In the genomic region with DNA sequence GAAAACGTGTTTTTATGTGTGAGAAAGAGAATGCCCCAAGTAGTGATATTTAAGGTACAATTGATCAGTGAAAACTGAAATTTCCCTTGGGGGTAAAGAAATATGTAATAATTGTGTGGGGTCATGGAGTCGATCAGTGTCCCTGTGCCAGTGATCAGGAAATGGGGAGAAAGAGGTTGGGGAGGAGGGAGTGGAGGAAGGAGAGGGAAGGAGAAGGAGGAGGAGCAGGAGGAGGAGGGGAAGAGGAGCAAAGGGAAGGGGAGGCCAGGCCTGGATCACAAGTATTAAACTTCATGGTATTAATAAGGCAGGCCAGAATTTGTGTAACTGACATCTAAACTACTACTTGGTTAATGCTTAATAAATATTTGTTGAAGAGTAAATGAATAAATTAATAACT, we compare ENCODE assay signal across 29 cellular contexts. TPM values are rescaled to one million over a fixed set of nuclear protein-coding genes. Genes with fewer than 3 reads are reported as not detected.
"Had no signal": no experiment of that assay in that cellular context is flagged by ENCODE, and none has a peak within 500 bp of the region (broad histone marks: within the 10 kb centered on the region; RNA-seq: fewer than 3 reads in every experiment).

No MANE protein-coding gene starts in this region.

- DNase-seq: activated CD4-positive, alpha-beta memory T cell treated with anti-CD3 and anti-CD28 coated beads for 36 hours; activated CD4-positive, alpha-beta T cell treated with anti-CD3 and anti-CD28 coated beads for 48 hours; activated CD8-positive, alpha-beta memory T cell treated with anti-CD3 and anti-CD28 coated beads, Interleukin-2, amount 50 U/mL, for 4 hours; activated gamma-delta T cell; activated naive CD4-positive, alpha-beta T cell treated with anti-CD3 and anti-CD28 coated beads, Interleukin-2, amount 50 U/mL, for 16 hours; activated T-cell treated with anti-CD3 and anti-CD28 coated beads, Interleukin-2, amount 50 U/mL, for 1 hour; amniotic stem cell; central memory CD4-positive, alpha-beta T cell; head of caudate nucleus; hypothalamus; immature natural killer cell; kidney; lower lobe of right lung; mesendoderm; stimulated activated CD4-positive, alpha-beta T cell treated with anti-CD3 and anti-CD28 coated beads, Interleukin-1b, Interleukin-23, amount 100 ng/mL, for 48 hours; stimulated activated CD4-positive, alpha-beta T cell treated with anti-CD3 and anti-CD28 coated beads, Interleukin-4, amount 100 ng/mL, for 4 hours; stimulated activated CD8-positive, alpha-beta memory T cell treated with anti-CD3 and anti-CD28 coated beads, Interleukin-4, amount 100 ng/mL, for 48 hours; stimulated activated naive CD8-positive, alpha-beta T cell treated with anti-CD3 and anti-CD28 coated beads, Interleukin-15, amount 100 ng/mL, for 72 hours; T-helper 1 cell; tibial artery; upper lobe of right lung had no signal

- H3K9me3 ChIP-seq: breast epithelium, lower lobe of right lung, tibial artery, upper lobe of right lung had no signal

- H3K4me3 Mint-ChIP-seq: activated CD4-positive, alpha-beta memory T cell treated with anti-CD3 and anti-CD28 coated beads for 36 hours; activated T-helper 1 cell treated with anti-CD3 and anti-CD28 coated beads, Interleukin-12 subunit alpha, Interleukin-12 subunit beta, Interleukin-2, Interleukin-4 antibody, amounts not matched to agents 30 ng/mL and 10 ng/mL and 1 ng/mL, durations not matched to agents 14 hours and 24 hours and 36 hours; immature natural killer cell; nephron; stimulated activated memory B cell treated with anti-CD40 and anti-IgM and Interleukin-4, amounts not matched to agents 10 μg/mL and 1 μg/mL and 100 μg/mL, for 72 hours; stimulated activated naive CD8-positive, alpha-beta T cell treated with anti-CD3 and anti-CD28 coated beads, Interleukin-15, amount 100 ng/mL, for 72 hours; T-helper 2 cell treated with Interferon-gamma antibody and Interleukin-4, amounts not matched to agents 5 μg/mL and 100 μg/mL, for 36 hours had no signal

- ATAC-seq: activated CD4-positive, CD25-positive, alpha-beta regulatory T cell treated with anti-CD3 and anti-CD28 coated beads, Interleukin-2, amount 50 U/mL, for 24 hours; lower lobe of right lung; stimulated activated memory B cell treated with anti-CD40 and anti-IgM and Interleukin-4, amounts not matched to agents 10 μg/mL and 1 μg/mL and 100 μg/mL, for 72 hours; stimulated activated naive CD8-positive, alpha-beta T cell treated with anti-CD3 and anti-CD28 coated beads, Interleukin-15, amount 100 ng/mL, for 72 hours; upper lobe of right lung had no signal

- H3K36me3 ChIP-seq: breast epithelium, lower lobe of right lung, tibial artery, upper lobe of right lung had no signal

- H3K4me1 Mint-ChIP-seq: immature natural killer cell; stimulated activated memory B cell treated with anti-CD40 and anti-IgM and Interleukin-4, amounts not matched to agents 10 μg/mL and 1 μg/mL and 100 μg/mL, for 72 hours; stimulated activated naive CD8-positive, alpha-beta T cell treated with anti-CD3 and anti-CD28 coated beads, Interleukin-15, amount 100 ng/mL, for 72 hours had no signal

- H3K4me2 ChIP-seq: smooth muscle cell had no signal

- H3K4me1 ChIP-seq: breast epithelium had no signal

- H3K36me3 Mint-ChIP-seq: activated CD4-positive, alpha-beta memory T cell treated with anti-CD3 and anti-CD28 coated beads for 36 hours; stimulated activated memory B cell treated with anti-CD40 and anti-IgM and Interleukin-4, amounts not matched to agents 10 μg/mL and 1 μg/mL and 100 μg/mL, for 72 hours had no signal

- H3K27me3 ChIP-seq: breast epithelium, tibial artery, upper lobe of right lung had no signal

- H3K9me3 Mint-ChIP-seq: activated CD4-positive, alpha-beta memory T cell treated with anti-CD3 and anti-CD28 coated beads for 36 hours; activated T-helper 1 cell treated with anti-CD3 and anti-CD28 coated beads, Interleukin-12 subunit alpha, Interleukin-12 subunit beta, Interleukin-2, Interleukin-4 antibody, amounts not matched to agents 30 ng/mL and 10 ng/mL and 1 ng/mL, durations not matched to agents 14 hours and 24 hours and 36 hours; immature natural killer cell; nephron; stimulated activated memory B cell treated with anti-CD40 and anti-IgM and Interleukin-4, amounts not matched to agents 10 μg/mL and 1 μg/mL and 100 μg/mL, for 72 hours; stimulated activated naive CD8-positive, alpha-beta T cell treated with anti-CD3 and anti-CD28 coated beads, Interleukin-15, amount 100 ng/mL, for 72 hours; T-helper 2 cell treated with Interferon-gamma antibody and Interleukin-4, amounts not matched to agents 5 μg/mL and 100 μg/mL, for 36 hours had no signal

- FAIRE-seq: kidney had no signal

- H3K27ac Mint-ChIP-seq: activated CD4-positive, alpha-beta memory T cell treated with anti-CD3 and anti-CD28 coated beads for 36 hours; activated T-helper 1 cell treated with anti-CD3 and anti-CD28 coated beads, Interleukin-12 subunit alpha, Interleukin-12 subunit beta, Interleukin-2, Interleukin-4 antibody, amounts not matched to agents 30 ng/mL and 10 ng/mL and 1 ng/mL, durations not matched to agents 14 hours and 24 hours and 36 hours; immature natural killer cell; stimulated activated memory B cell treated with anti-CD40 and anti-IgM and Interleukin-4, amounts not matched to agents 10 μg/mL and 1 μg/mL and 100 μg/mL, for 72 hours; stimulated activated naive CD8-positive, alpha-beta T cell treated with anti-CD3 and anti-CD28 coated beads, Interleukin-15, amount 100 ng/mL, for 72 hours; T-helper 2 cell treated with Interferon-gamma antibody and Interleukin-4, amounts not matched to agents 5 μg/mL and 100 μg/mL, for 36 hours had no signal

- H3K4me3 ChIP-seq: breast epithelium, lower lobe of right lung, smooth muscle cell, tibial artery, upper lobe of right lung had no signal

- H3K27ac ChIP-seq: lower lobe of right lung, tibial artery, upper lobe of right lung had no signal

RNA-seq across cellular contexts. Expression of gene THSD4, which starts 30.4 kb away (rescaled TPM):
- total RNA-seq: activated CD4-positive, alpha-beta memory T cell treated with anti-CD3 and anti-CD28 coated beads for 36 hours; activated CD8-positive, alpha-beta memory T cell treated with anti-CD3 and anti-CD28 coated beads for 36 hours; activated T-helper 1 cell treated with anti-CD3 and anti-CD28 coated beads, Interleukin-12 subunit alpha, Interleukin-12 subunit beta, Interleukin-2, Interleukin-4 antibody, amounts not matched to agents 30 ng/mL and 10 ng/mL and 1 ng/mL, durations not matched to agents 14 hours and 24 hours and 36 hours had no signal
- polyA plus RNA-seq: immature natural killer cell had no signal
